In genomic region chr1:94522304-94522703, GRCh38 we compare ENCODE assay signal across 9 cellular contexts. TPM values are rescaled to one million over a fixed set of nuclear protein-coding genes. Genes with fewer than 3 reads are reported as not detected.
DNase-seq lines count a peak whose midpoint lies in the region; ATAC-seq lines count a peak whose summit lies in the region.
"Had no signal": no experiment of that assay in that cellular context is flagged by ENCODE, and none has a peak within 500 bp of the region (broad histone marks: within the 10 kb centered on the region; RNA-seq: fewer than 3 reads in every experiment).

No MANE protein-coding gene starts in this region.

- H3K36me3 ChIP-seq in NT2/D1 (ENCODE audit: insufficient read depth, insufficient read length, low read length) = peaks cover 2% of the 10 kb centered on the region
- H3K36me3 ChIP-seq: BLaER1 had no signal

- no peaks in the 10 kb centered on the region for H3K9me3 ChIP-seq in NT2/D1 (ENCODE audit: insufficient read depth, low read length)
- H3K9me3 ChIP-seq: BLaER1 had no signal

- no peaks in the 10 kb centered on the region for H3K27me3 ChIP-seq in NT2/D1 (ENCODE audit: insufficient read depth, insufficient read length)
- H3K27me3 ChIP-seq: BLaER1 had no signal

- H3K9ac ChIP-seq in NT2/D1 (ENCODE audit: insufficient read length, low read depth) = no peak overlapping the region
- H3K9ac ChIP-seq: BLaER1 had no signal

- DNase-seq in NCI-H1436 (lab: John Stamatoyannopoulos, UW) (peak; percentile 29), NCI-H1436 treated with DMSO at 0.1 percent for 48 hours (lab: John Stamatoyannopoulos, UW) (no peak), NT2/D1 (ENCODE audit: low read depth, low spot score) (peak; percentile 52), fibroblast of gingiva (ENCODE audit: low read depth) (peak; percentile 63), renal cortical epithelial cell (ENCODE audit: low read depth) (peak; percentile 57), GM19238 (ENCODE audit: insufficient read length, low spot score) (no peak)
- DNase-seq in effector CD4-positive, alpha-beta T cell = no peak

- ATAC-seq in HG03521 (IDR thresholded peaks at IDR 0.05; ENCODE audit: unreplicated experiment) = no peak

- no peak overlapping the region for H3K4me3 ChIP-seq in NT2/D1 (ENCODE audit: insufficient read length, low read depth)
- H3K4me3 ChIP-seq: BLaER1 had no signal

- H3K4me1 ChIP-seq in NT2/D1 (ENCODE audit: insufficient read depth, insufficient read length) = no peaks in the 10 kb centered on the region
- H3K4me1 ChIP-seq: BLaER1 had no signal

RNA-seq across cellular contexts. Expression of gene F3, which starts 19.3 kb away (rescaled TPM):
- total RNA-seq in renal cortical epithelial cell = 5.8 and 118 TPM in 2 replicates

Comparison
In these comparisons a context has a peak if more than half of its experiments do, and no peak if none do; other contexts are left out.
1. DNase-seq: peak in NCI-H1436 (single experiment), NT2/D1 (single experiment), fibroblast of gingiva (single experiment) and renal cortical epithelial cell (single experiment); none in NCI-H1436 treated with DMSO at 0.1 percent for 48 hours (single experiment), effector CD4-positive, alpha-beta T cell (single experiment) and GM19238 (single experiment).